In the genomic region with DNA sequence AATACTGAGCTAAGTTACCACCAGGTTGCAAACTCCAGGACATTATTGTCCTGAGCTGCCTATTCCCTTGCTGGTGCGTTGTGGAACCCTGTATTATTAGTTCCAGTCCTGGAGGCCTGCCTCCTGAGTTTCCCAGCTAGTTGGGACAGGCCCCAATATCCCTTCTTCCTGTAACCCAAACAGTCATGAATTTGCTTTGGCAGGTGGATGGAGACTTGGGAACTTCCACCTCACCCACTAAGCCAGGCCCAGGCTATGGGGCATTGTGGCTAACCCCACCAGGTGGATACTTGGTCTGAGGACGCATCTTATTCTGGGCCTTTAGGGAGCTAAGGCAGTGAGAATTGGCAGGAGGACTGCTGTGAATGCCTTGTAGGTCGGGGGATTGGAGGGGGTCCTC, we compare ENCODE assay signal across 2 cellular contexts.
A peak's percentile ranks its signal among the peaks of the same experiment; 100 is the strongest.
TF ChIP-seq lines count a peak whose summit lies in the region.

No MANE protein-coding gene starts in this region.

TF ChIP-seq in GM23338, 12 proteins besides CTCF, POLR2A, EP300 and RAD21 (continued from another document):
- no peak for TF ChIP-seq POLR2AphosphoS5 (IDR thresholded peaks at IDR 0.05; ENCODE audit: low read depth)
- TF ChIP-seq ZNF462 (CRISPR knock-in tag; IDR thresholded peaks at IDR 0.05): no peak
- TF ChIP-seq REST (IDR thresholded peaks at IDR 0.05; ENCODE audit: unreplicated experiment): no peak
- TF ChIP-seq NANOG (IDR thresholded peaks at IDR 0.05; ENCODE audit: borderline replicate concordance): no peak
- TF ChIP-seq CREB1 (CRISPR knock-in tag; IDR thresholded peaks at IDR 0.05; ENCODE audit: low read depth): no peak
- TF ChIP-seq STAT1 (IDR thresholded peaks at IDR 0.05; ENCODE audit: unreplicated experiment): no peak
- TF ChIP-seq EZH2 (IDR thresholded peaks at IDR 0.05; ENCODE audit: low read depth, unreplicated experiment): no peak
- TF ChIP-seq ZNF331 (CRISPR knock-in tag; IDR thresholded peaks at IDR 0.05; ENCODE audit: low read depth): no peak
TF ChIP-seq in GM23338: peak in this region for 0.

TF ChIP-seq in WTC11, 78 proteins besides CTCF, POLR2A, EP300 and RAD21 (continued from another document):
- TF ChIP-seq, protein P1, sequence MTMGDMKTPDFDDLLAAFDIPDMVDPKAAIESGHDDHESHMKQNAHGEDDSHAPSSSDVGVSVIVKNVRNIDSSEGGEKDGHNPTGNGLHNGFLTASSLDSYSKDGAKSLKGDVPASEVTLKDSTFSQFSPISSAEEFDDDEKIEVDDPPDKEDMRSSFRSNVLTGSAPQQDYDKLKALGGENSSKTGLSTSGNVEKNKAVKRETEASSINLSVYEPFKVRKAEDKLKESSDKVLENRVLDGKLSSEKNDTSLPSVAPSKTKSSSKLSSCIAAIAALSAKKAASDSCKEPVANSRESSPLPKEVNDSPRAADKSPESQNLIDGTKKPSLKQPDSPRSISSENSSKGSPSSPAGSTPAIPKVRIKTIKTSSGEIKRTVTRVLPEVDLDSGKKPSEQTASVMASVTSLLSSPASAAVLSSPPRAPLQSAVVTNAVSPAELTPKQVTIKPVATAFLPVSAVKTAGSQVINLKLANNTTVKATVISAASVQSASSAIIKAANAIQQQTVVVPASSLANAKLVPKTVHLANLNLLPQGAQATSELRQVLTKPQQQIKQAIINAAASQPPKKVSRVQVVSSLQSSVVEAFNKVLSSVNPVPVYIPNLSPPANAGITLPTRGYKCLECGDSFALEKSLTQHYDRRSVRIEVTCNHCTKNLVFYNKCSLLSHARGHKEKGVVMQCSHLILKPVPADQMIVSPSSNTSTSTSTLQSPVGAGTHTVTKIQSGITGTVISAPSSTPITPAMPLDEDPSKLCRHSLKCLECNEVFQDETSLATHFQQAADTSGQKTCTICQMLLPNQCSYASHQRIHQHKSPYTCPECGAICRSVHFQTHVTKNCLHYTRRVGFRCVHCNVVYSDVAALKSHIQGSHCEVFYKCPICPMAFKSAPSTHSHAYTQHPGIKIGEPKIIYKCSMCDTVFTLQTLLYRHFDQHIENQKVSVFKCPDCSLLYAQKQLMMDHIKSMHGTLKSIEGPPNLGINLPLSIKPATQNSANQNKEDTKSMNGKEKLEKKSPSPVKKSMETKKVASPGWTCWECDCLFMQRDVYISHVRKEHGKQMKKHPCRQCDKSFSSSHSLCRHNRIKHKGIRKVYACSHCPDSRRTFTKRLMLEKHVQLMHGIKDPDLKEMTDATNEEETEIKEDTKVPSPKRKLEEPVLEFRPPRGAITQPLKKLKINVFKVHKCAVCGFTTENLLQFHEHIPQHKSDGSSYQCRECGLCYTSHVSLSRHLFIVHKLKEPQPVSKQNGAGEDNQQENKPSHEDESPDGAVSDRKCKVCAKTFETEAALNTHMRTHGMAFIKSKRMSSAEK (CRISPR knock-in tag; IDR thresholded peaks at IDR 0.05; ENCODE audit: borderline replicate concordance): 0 out of 2 replicates have a peak, but pooled peaks have one; percentile 71
- TF ChIP-seq, protein P2, sequence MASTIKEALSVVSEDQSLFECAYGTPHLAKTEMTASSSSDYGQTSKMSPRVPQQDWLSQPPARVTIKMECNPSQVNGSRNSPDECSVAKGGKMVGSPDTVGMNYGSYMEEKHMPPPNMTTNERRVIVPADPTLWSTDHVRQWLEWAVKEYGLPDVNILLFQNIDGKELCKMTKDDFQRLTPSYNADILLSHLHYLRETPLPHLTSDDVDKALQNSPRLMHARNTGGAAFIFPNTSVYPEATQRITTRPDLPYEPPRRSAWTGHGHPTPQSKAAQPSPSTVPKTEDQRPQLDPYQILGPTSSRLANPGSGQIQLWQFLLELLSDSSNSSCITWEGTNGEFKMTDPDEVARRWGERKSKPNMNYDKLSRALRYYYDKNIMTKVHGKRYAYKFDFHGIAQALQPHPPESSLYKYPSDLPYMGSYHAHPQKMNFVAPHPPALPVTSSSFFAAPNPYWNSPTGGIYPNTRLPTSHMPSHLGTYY (CRISPR knock-in tag; IDR thresholded peaks at IDR 0.05): 0 out of 2 replicates have a peak, but pooled peaks have one; percentile 2
